8 cellular contexts compared by ENCODE assay signal in the genomic region with DNA sequence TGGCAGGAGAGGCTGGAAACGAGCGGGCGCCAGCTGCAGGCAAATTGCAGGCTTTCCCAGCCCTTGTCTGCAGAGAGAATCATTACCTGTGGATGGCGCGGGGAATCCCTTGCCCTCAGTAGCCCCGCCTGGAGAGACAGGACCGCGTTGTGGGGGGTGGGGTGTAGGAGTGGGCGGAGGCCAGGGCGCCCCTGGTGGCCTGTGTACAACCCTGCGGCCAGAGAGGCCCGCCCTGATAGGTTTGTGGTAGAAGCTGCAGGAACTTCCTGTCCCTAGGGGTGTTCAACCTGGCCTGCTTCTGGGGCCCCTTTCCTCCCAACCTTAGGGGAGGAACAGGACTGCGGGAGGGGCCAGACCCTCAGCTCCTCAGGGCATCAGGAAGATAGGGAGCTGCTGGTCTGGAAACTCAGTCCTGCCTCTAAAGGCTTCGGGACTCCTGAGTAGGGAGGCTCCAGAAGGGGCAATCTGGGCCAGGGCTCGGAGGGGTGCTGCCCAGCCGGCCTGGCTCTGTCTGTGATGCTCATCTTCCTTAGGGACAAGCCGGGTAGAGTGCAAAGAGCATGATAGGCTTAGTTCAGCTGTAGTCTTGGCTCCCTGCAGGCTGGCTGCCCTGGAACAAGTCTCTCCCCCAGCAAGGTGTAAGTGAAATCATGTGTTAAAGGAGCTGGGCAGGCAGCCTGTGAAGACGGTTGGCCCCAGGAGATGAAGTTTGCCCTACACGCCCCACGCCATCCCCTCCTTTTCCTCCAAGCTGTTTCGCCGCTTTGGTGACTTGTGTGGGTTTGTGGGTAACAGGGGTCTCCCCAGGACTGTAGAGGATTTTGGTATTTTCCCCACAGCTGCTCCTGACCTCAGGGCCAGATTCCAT. TPM values are rescaled to one million over a fixed set of nuclear protein-coding genes. Genes with fewer than 3 reads are reported as not detected.
DNase-seq lines count a peak whose midpoint lies in the region; ATAC-seq and TF ChIP-seq lines count a peak whose summit lies in the region.

No MANE protein-coding gene starts in this region.

- H3K27ac ChIP-seq in neural cell (ENCODE audit: low read length): no peak overlapping the region

- H3K4me3 Mint-ChIP-seq in IgD-negative memory B cell: peak overlapping the region; percentile 93 to 99 (median 98)
- H3K4me3 Mint-ChIP-seq in activated T-helper 17 cell treated with anti-CD3 and anti-CD28 coated beads, Interleukin-2, amount 50 U/mL, for 72 hours: peak overlapping the region; percentile 85
- peak overlapping the region; percentile 84 to 95 for H3K4me3 Mint-ChIP-seq in stimulated activated naive CD8-positive, alpha-beta T cell treated with anti-CD3 and anti-CD28 coated beads, Interleukin-15, amount 100 ng/mL, for 72 hours

- peak overlapping the region; percentile 89 for H3K4me3 ChIP-seq in fibroblast of the aortic adventitia (ENCODE audit: low read depth, low read length)
- peak overlapping the region; percentile 61 for H3K4me3 ChIP-seq in neural cell (ENCODE audit: low read length)

- no peak overlapping the region for H2AFZ ChIP-seq in neural cell (ENCODE audit: low read depth, low read length)

- no peaks in the 10 kb centered on the region for H3K36me3 ChIP-seq in neural cell (ENCODE audit: insufficient read depth, low read length)

- peak; percentile 91 for TF ChIP-seq CTCF in fibroblast of the aortic adventitia (IDR thresholded peaks at IDR 0.05; ENCODE audit: insufficient read depth, low read length)
- TF ChIP-seq CTCF in neural cell (IDR thresholded peaks at IDR 0.05; ENCODE audit: poor library complexity, severe bottlenecking): peak; percentile 73

- no peak overlapping the region for H3K4me2 ChIP-seq in neural cell (ENCODE audit: low read length)

- peak overlapping the region; percentile 14 for H3K9ac ChIP-seq in neural cell (ENCODE audit: low read length)

- ATAC-seq in GM21529 (IDR thresholded peaks at IDR 0.05; ENCODE audit: unreplicated experiment): peak; percentile 79
- ATAC-seq in activated T-helper 17 cell treated with anti-CD3 and anti-CD28 coated beads, Interleukin-2, amount 50 U/mL, for 72 hours (replicated peaks): peak; percentile 74
- ATAC-seq in stimulated activated naive CD8-positive, alpha-beta T cell treated with anti-CD3 and anti-CD28 coated beads, Interleukin-15, amount 100 ng/mL, for 72 hours: peak; percentile 88

- no peaks in the 10 kb centered on the region for H3K9me3 Mint-ChIP-seq in IgD-negative memory B cell
- no peaks in the 10 kb centered on the region for H3K9me3 Mint-ChIP-seq in activated T-helper 17 cell treated with anti-CD3 and anti-CD28 coated beads, Interleukin-2, amount 50 U/mL, for 72 hours
- no peaks in the 10 kb centered on the region for H3K9me3 Mint-ChIP-seq in stimulated activated naive CD8-positive, alpha-beta T cell treated with anti-CD3 and anti-CD28 coated beads, Interleukin-15, amount 100 ng/mL, for 72 hours

- no peak for TF ChIP-seq EP300 in neural cell (conservative IDR thresholded peaks at IDR 0.05; ENCODE audit: poor library complexity, severe bottlenecking)

- no peaks in the 10 kb centered on the region for H3K79me2 ChIP-seq in neural cell (replicated peaks; ENCODE audit: insufficient read depth, low read length)

- no peaks in the 10 kb centered on the region for H3K9me2 ChIP-seq in neural cell (ENCODE audit: insufficient read depth, low read length)

- peak; percentile 22 for DNase-seq in DMS79 (lab: John Stamatoyannopoulos, UW)
- DNase-seq in RPMI7951 (ENCODE audit: low read depth): peak; percentile 73
- DNase-seq in fibroblast of the aortic adventitia (ENCODE audit: low read depth): peak; percentile 62
- DNase-seq in stimulated activated naive CD8-positive, alpha-beta T cell treated with anti-CD3 and anti-CD28 coated beads, Interleukin-15, amount 100 ng/mL, for 72 hours: peak; percentile 87 to 91

- H3K36me3 Mint-ChIP-seq in IgD-negative memory B cell: no peaks in the 10 kb centered on the region
- H3K36me3 Mint-ChIP-seq in activated T-helper 17 cell treated with anti-CD3 and anti-CD28 coated beads, Interleukin-2, amount 50 U/mL, for 72 hours (ENCODE audit: low read depth): peaks cover 6% of the 10 kb centered on the region

- H4K20me1 ChIP-seq in neural cell (ENCODE audit: insufficient read depth): peaks cover 18% of the 10 kb centered on the region

- H3K27ac Mint-ChIP-seq in IgD-negative memory B cell: peak overlapping the region; percentile 89 to 99 (median 93)
- peak overlapping the region; percentile 81 for H3K27ac Mint-ChIP-seq in activated T-helper 17 cell treated with anti-CD3 and anti-CD28 coated beads, Interleukin-2, amount 50 U/mL, for 72 hours
- H3K27ac Mint-ChIP-seq in stimulated activated naive CD8-positive, alpha-beta T cell treated with anti-CD3 and anti-CD28 coated beads, Interleukin-15, amount 100 ng/mL, for 72 hours: peak overlapping the region; percentile 46 to 95

- H3F3A ChIP-seq in neural cell (ENCODE audit: insufficient read depth, low read length, poor library complexity, severe bottlenecking): no peaks in the 10 kb centered on the region

- no peaks in the 10 kb centered on the region for H3K27me3 Mint-ChIP-seq in IgD-negative memory B cell
- no peaks in the 10 kb centered on the region for H3K27me3 Mint-ChIP-seq in activated T-helper 17 cell treated with anti-CD3 and anti-CD28 coated beads, Interleukin-2, amount 50 U/mL, for 72 hours
- H3K27me3 Mint-ChIP-seq in stimulated activated naive CD8-positive, alpha-beta T cell treated with anti-CD3 and anti-CD28 coated beads, Interleukin-15, amount 100 ng/mL, for 72 hours: no peaks in the 10 kb centered on the region

- no peak for TF ChIP-seq RAD21 in neural cell (conservative IDR thresholded peaks at IDR 0.05)

- no peaks in the 10 kb centered on the region for H3K9me3 ChIP-seq in neural cell (ENCODE audit: low read length)

- peaks cover 28 to 41% (median 32%) of the 10 kb centered on the region in 3 donors for H3K4me1 Mint-ChIP-seq in IgD-negative memory B cell
- H3K4me1 Mint-ChIP-seq in activated T-helper 17 cell treated with anti-CD3 and anti-CD28 coated beads, Interleukin-2, amount 50 U/mL, for 72 hours: peaks cover 30% of the 10 kb centered on the region
- H3K4me1 Mint-ChIP-seq in stimulated activated naive CD8-positive, alpha-beta T cell treated with anti-CD3 and anti-CD28 coated beads, Interleukin-15, amount 100 ng/mL, for 72 hours: peaks cover 97% of the 10 kb centered on the region

- H3K27me3 ChIP-seq in neural cell (ENCODE audit: insufficient read depth, low read depth, low read length): peaks cover 21% of the 10 kb centered on the region

TF ChIP-seq in neural cell, 6 proteins besides CTCF, POLR2A, EP300 and RAD21:
- TF ChIP-seq TAF1 (IDR thresholded peaks at IDR 0.05; ENCODE audit: low read depth): no peak
- TF ChIP-seq MXI1 (conservative IDR thresholded peaks at IDR 0.05; ENCODE audit: poor library complexity, severe bottlenecking): no peak
- no peak for TF ChIP-seq SMC3 (conservative IDR thresholded peaks at IDR 0.05; ENCODE audit: poor library complexity)
- no peak for TF ChIP-seq POLR2AphosphoS5 (IDR thresholded peaks at IDR 0.05)
- no peak for TF ChIP-seq EZH2 (IDR thresholded peaks at IDR 0.05; ENCODE audit: borderline replicate concordance, insufficient read depth, low read length, poor library complexity, severe bottlenecking)
- TF ChIP-seq, protein P1, sequence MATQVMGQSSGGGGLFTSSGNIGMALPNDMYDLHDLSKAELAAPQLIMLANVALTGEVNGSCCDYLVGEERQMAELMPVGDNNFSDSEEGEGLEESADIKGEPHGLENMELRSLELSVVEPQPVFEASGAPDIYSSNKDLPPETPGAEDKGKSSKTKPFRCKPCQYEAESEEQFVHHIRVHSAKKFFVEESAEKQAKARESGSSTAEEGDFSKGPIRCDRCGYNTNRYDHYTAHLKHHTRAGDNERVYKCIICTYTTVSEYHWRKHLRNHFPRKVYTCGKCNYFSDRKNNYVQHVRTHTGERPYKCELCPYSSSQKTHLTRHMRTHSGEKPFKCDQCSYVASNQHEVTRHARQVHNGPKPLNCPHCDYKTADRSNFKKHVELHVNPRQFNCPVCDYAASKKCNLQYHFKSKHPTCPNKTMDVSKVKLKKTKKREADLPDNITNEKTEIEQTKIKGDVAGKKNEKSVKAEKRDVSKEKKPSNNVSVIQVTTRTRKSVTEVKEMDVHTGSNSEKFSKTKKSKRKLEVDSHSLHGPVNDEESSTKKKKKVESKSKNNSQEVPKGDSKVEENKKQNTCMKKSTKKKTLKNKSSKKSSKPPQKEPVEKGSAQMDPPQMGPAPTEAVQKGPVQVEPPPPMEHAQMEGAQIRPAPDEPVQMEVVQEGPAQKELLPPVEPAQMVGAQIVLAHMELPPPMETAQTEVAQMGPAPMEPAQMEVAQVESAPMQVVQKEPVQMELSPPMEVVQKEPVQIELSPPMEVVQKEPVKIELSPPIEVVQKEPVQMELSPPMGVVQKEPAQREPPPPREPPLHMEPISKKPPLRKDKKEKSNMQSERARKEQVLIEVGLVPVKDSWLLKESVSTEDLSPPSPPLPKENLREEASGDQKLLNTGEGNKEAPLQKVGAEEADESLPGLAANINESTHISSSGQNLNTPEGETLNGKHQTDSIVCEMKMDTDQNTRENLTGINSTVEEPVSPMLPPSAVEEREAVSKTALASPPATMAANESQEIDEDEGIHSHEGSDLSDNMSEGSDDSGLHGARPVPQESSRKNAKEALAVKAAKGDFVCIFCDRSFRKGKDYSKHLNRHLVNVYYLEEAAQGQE (IDR thresholded peaks at IDR 0.05; ENCODE audit: borderline replicate concordance): no peak
TF ChIP-seq in neural cell: peak in this region for 0.

RNA-seq across cellular contexts. Expression of a gene that starts 24.1 kb away (rescaled TPM):
- polyA plus RNA-seq in IgD-negative memory B cell (not detected), neural cell (0.20 and 0.36 TPM in 2 replicates)
- 0.39 and 0.96 TPM in 2 replicates for total RNA-seq in RPMI7951 (2014; rRNA removed; shearing (Covaris generic))
- total RNA-seq in activated T-helper 17 cell treated with anti-CD3 and anti-CD28 coated beads, Interleukin-2, amount 50 U/mL, for 72 hours: 1 to 10 TPM in 1 of 2 donors, under 1 TPM in 1; 0.66 to 1.5 TPM
- total RNA-seq in fibroblast of the aortic adventitia (ENCODE audit: low replicate concordance): 0.99 and 5.6 TPM in 2 replicates
- polyA minus RNA-seq in neural cell: 0.73 and 0.93 TPM in 2 replicates

Comparison
In these comparisons a context has a peak if more than half of its experiments do, and no peak if none do; other contexts are left out.
1. DNase-seq: peak in every context shown above with its lines; median percentile 89 in stimulated activated naive CD8-positive, alpha-beta T cell treated with anti-CD3 and anti-CD28 coated beads, Interleukin-15, amount 100 ng/mL, for 72 hours; 73 in RPMI7951; 62 in fibroblast of the aortic adventitia; 22 in DMS79.